ENCODE assay signal across 25 cellular contexts in genomic region chr2:42756150-42756549, GRCh38. TPM values are rescaled to one million over a fixed set of nuclear protein-coding genes. Genes with fewer than 3 reads are reported as not detected.
"Had no signal": no experiment of that assay in that cellular context is flagged by ENCODE, and none has a peak within 500 bp of the region (broad histone marks: within the 10 kb centered on the region; RNA-seq: fewer than 3 reads in every experiment).

No MANE protein-coding gene starts in this region.

- ATAC-seq: activated CD8-positive, alpha-beta memory T cell treated with anti-CD3 and anti-CD28 coated beads, Interleukin-2, amount 10 ng/mL, durations not matched to agents 7 days and 5 days; activated T-helper 17 cell treated with anti-CD3 and anti-CD28 coated beads, Interleukin-2, amount 50 U/mL, for 72 hours; foreskin keratinocyte; left colon; T-cell; WTC11 had no signal

- H3K4me3 ChIP-seq: body of pancreas, lung, ovary, sigmoid colon, tibial nerve, uterus had no signal

- H3K4me1 ChIP-seq: foreskin keratinocyte, uterus had no signal

- H3K4me1 Mint-ChIP-seq: activated CD8-positive, alpha-beta memory T cell treated with anti-CD3 and anti-CD28 coated beads, Interleukin-2, amount 10 ng/mL, durations not matched to agents 7 days and 5 days; activated T-helper 17 cell treated with anti-CD3 and anti-CD28 coated beads, Interleukin-2, amount 50 U/mL, for 72 hours had no signal

- H3K9me3 Mint-ChIP-seq: activated CD4-positive, alpha-beta memory T cell treated with anti-CD3 and anti-CD28 coated beads for 36 hours; activated naive CD8-positive, alpha-beta T cell treated with anti-CD3 and anti-CD28 coated beads for 36 hours; activated T-helper 17 cell treated with anti-CD3 and anti-CD28 coated beads, Interleukin-2, amount 50 U/mL, for 72 hours; endodermal cell; mesothelial cell of epicardium; T-cell; WTC11 had no signal

- H3K27ac ChIP-seq: epithelial cell of prostate, foreskin keratinocyte, ovary, sigmoid colon, tibial nerve, uterus had no signal

- H3K36me3 ChIP-seq: ovary, uterus had no signal

- H3K27me3 ChIP-seq: body of pancreas, foreskin keratinocyte, ovary, sigmoid colon, tibial nerve, uterus had no signal

- H3K4me3 Mint-ChIP-seq: activated CD4-positive, alpha-beta memory T cell treated with anti-CD3 and anti-CD28 coated beads for 36 hours; activated CD4-positive, alpha-beta T cell treated with anti-CD3 and anti-CD28 coated beads for 36 hours; activated CD8-positive, alpha-beta memory T cell treated with anti-CD3 and anti-CD28 coated beads, Interleukin-2, amount 10 ng/mL, durations not matched to agents 7 days and 5 days; activated naive CD8-positive, alpha-beta T cell treated with anti-CD3 and anti-CD28 coated beads for 36 hours; activated T-helper 17 cell treated with anti-CD3 and anti-CD28 coated beads, Interleukin-2, amount 50 U/mL, for 72 hours; endodermal cell; mesothelial cell of epicardium; T-cell; WTC11 had no signal

- DNase-seq: activated CD4-positive, alpha-beta memory T cell treated with anti-CD3 and anti-CD28 coated beads for 36 hours; activated naive CD4-positive, alpha-beta T cell; activated naive CD8-positive, alpha-beta T cell treated with anti-CD3 and anti-CD28 coated beads for 36 hours; activated T-cell treated with anti-CD3 and anti-CD28 coated beads, Interleukin-2, amount 50 U/mL, for 1 hour; body of pancreas; endodermal cell; foreskin keratinocyte; glutamatergic neuron; hippocampal formation; left colon; ovary; sigmoid colon; stimulated activated naive CD4-positive, alpha-beta T cell; T-cell; uterus had no signal

- H3K36me3 Mint-ChIP-seq: activated CD8-positive, alpha-beta memory T cell treated with anti-CD3 and anti-CD28 coated beads, Interleukin-2, amount 10 ng/mL, durations not matched to agents 7 days and 5 days; WTC11 had no signal

- H3K27me3 Mint-ChIP-seq: activated CD4-positive, alpha-beta memory T cell treated with anti-CD3 and anti-CD28 coated beads for 36 hours; activated CD4-positive, alpha-beta T cell treated with anti-CD3 and anti-CD28 coated beads for 36 hours; activated CD8-positive, alpha-beta memory T cell treated with anti-CD3 and anti-CD28 coated beads, Interleukin-2, amount 10 ng/mL, durations not matched to agents 7 days and 5 days; activated naive CD8-positive, alpha-beta T cell treated with anti-CD3 and anti-CD28 coated beads for 36 hours; activated T-helper 17 cell treated with anti-CD3 and anti-CD28 coated beads, Interleukin-2, amount 50 U/mL, for 72 hours; T-cell had no signal

- H3K27ac Mint-ChIP-seq: activated CD4-positive, alpha-beta memory T cell treated with anti-CD3 and anti-CD28 coated beads for 36 hours; activated CD4-positive, alpha-beta T cell treated with anti-CD3 and anti-CD28 coated beads for 36 hours; activated CD8-positive, alpha-beta memory T cell treated with anti-CD3 and anti-CD28 coated beads, Interleukin-2, amount 10 ng/mL, durations not matched to agents 7 days and 5 days; activated naive CD8-positive, alpha-beta T cell treated with anti-CD3 and anti-CD28 coated beads for 36 hours; activated T-helper 17 cell treated with anti-CD3 and anti-CD28 coated beads, Interleukin-2, amount 50 U/mL, for 72 hours; endodermal cell; mesothelial cell of epicardium; T-cell had no signal

- H3K9me3 ChIP-seq: body of pancreas, ovary, sigmoid colon, tibial nerve, uterus had no signal

RNA-seq across cellular contexts. Expression of gene OXER1, which starts 7.8 kb away (rescaled TPM):
- total RNA-seq: activated CD4-positive, alpha-beta memory T cell treated with anti-CD3 and anti-CD28 coated beads for 36 hours; pulmonary artery endothelial cell had no signal
- polyA plus RNA-seq: neural cell had no signal

RNA-seq across cellular contexts. Expression of gene HAAO, which starts 36.2 kb away (rescaled TPM):
- polyA plus RNA-seq: neural cell had no signal
